Comparison of ENCODE assay signal across 27 cellular contexts in the genomic region with DNA sequence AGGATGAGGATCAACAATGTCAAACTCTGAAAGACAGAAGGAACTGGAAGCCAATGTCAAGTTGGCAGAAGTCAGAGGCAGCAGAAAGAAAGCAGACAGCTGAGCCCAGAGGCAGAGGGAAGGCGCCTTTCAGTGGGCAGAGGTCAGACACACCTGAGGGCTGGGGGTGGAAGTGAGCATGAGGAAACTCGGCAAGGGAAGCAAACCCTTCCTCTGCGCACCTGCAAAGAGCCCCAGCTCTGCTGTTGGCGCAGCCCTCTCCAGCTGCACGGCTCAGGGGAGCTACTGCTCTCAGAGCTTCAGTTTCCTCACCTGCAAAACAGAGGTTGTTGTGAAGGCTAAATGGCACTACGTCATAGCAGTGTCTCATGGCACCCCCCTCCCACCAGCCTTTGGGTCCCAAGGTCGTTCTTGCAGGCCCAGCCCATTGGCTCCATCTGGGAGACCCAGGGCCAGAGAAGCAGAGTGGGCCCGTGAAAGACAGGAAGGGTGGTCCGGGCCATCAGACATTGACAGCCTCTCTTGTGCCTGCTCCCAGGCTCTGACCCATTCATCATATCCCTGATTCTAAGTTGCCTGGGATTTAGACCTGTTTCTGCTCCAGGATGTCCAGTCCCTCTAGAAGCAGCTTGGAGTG. TPM values are rescaled to one million over a fixed set of nuclear protein-coding genes. Genes with fewer than 3 reads are reported as not detected.
"Had no signal": no experiment of that assay in that cellular context is flagged by ENCODE, and none has a peak within 500 bp of the region (broad histone marks: within the 10 kb centered on the region; RNA-seq: fewer than 3 reads in every experiment).

No MANE protein-coding gene starts in this region.

- H2AFZ ChIP-seq: hepatocyte, neural progenitor cell had no signal

- H3K4me1 ChIP-seq: esophagus muscularis mucosa, gastroesophageal sphincter, heart left ventricle, lower lobe of right lung, prostate gland, right atrium auricular region, spleen, tibial nerve, upper lobe of left lung had no signal

- H3K27ac ChIP-seq: esophagus muscularis mucosa, foreskin keratinocyte, gastroesophageal sphincter, heart left ventricle, hepatocyte, lower lobe of right lung, neural progenitor cell, prostate gland, right atrium auricular region, skin epidermis, spleen, thoracic aorta, tibial nerve, upper lobe of left lung had no signal

- ATAC-seq: foreskin keratinocyte; gastroesophageal sphincter; heart left ventricle; left ventricle myocardium superior; lower lobe of right lung; natural killer cell; stimulated activated memory B cell treated with anti-CD40 and anti-IgM and Interleukin-4, amounts not matched to agents 10 μg/mL and 1 μg/mL and 100 μg/mL, for 72 hours had no signal

- H3K4me3 ChIP-seq: esophagus muscularis mucosa, gastroesophageal sphincter, heart left ventricle, hepatocyte, lower lobe of right lung, neural progenitor cell, prostate gland, right atrium auricular region, skin epidermis, spleen, thoracic aorta, tibial nerve, upper lobe of left lung had no signal

- H3K9me3 ChIP-seq: esophagus muscularis mucosa, gastroesophageal sphincter, heart left ventricle, lower lobe of right lung, prostate gland, right atrium auricular region, spleen, thoracic aorta, tibial nerve, upper lobe of left lung had no signal

- FAIRE-seq: colon, endothelial cell of umbilical vein, urothelium cell line had no signal

- H3K36me3 ChIP-seq: esophagus muscularis mucosa, gastroesophageal sphincter, heart left ventricle, lower lobe of right lung, neural progenitor cell, prostate gland, right atrium auricular region, spleen, thoracic aorta, tibial nerve, upper lobe of left lung had no signal

- H3K27me3 ChIP-seq: foreskin keratinocyte, neural progenitor cell, right atrium auricular region, upper lobe of left lung had no signal

- DNase-seq: effector CD8-positive, alpha-beta T cell; foreskin keratinocyte; heart left ventricle; kidney glomerular epithelial cell; left ventricle myocardium superior; lower lobe of right lung; natural killer cell; nucleus accumbens; spleen; stimulated activated CD4-positive, alpha-beta T cell treated with anti-CD3 and anti-CD28 coated beads, Interleukin-4, amount 100 ng/mL, for 4 hours; upper lobe of left lung had no signal

- H3K79me2 ChIP-seq: hepatocyte had no signal

- H3K4me2 ChIP-seq: hepatocyte, neural progenitor cell had no signal

- H3K9ac ChIP-seq: neural progenitor cell had no signal

RNA-seq across cellular contexts. Expression of gene SLC6A11, which starts 53.3 kb away (rescaled TPM):
- total RNA-seq: endothelial cell of umbilical vein, epithelial cell of proximal tubule, esophagus muscularis mucosa, fibroblast of lung, heart left ventricle, left ventricle myocardium superior, lower lobe of right lung, natural killer cell, osteocyte, right atrium auricular region, thoracic aorta had no signal
- polyA plus RNA-seq: endothelial cell of umbilical vein, heart left ventricle had no signal
